Comparison of ENCODE assay signal across 21 cellular contexts in genomic region chr7:54253036-54253373, GRCh38.
DNase-seq lines count a peak whose midpoint lies in the region; ATAC-seq, FAIRE-seq and TF ChIP-seq lines count a peak whose summit lies in the region.
"Had no signal": no experiment of that assay in that cellular context is flagged by ENCODE, and none has a peak within 500 bp of the region (broad histone marks: within the 10 kb centered on the region; RNA-seq: fewer than 3 reads in every experiment).

No MANE protein-coding gene starts in this region.

- DNase-seq in D721Med (ENCODE audit: insufficient read length, low spot score) (no peak), NAMALWA (ENCODE audit: low spot score) (peak; percentile 79), NCI-H82 (lab: John Stamatoyannopoulos, UW) (peak; percentile 10), kidney (no peak), NCI-H1694 (lab: John Stamatoyannopoulos, UW) (no peak)
- DNase-seq: Caco-2; CD4-positive, CD25-positive, alpha-beta regulatory T cell; CD8-positive, alpha-beta T cell; DMS153; DND-41; GM23248; H7; HCEC 1CT had no signal

- FAIRE-seq in D721Med (lab: Jason Lieb, UNC) (peak; percentile 88), endometrium (lab: Jason Lieb, UNC) (peak; percentile 60), kidney (lab: Jason Lieb, UNC) (no peak)
- FAIRE-seq: G401.6, GM12892, GM19239, H1 had no signal

- no peak for TF ChIP-seq CTCF in D721Med (IDR thresholded peaks at IDR 0.05; ENCODE audit: insufficient read depth, missing control alignments)
- TF ChIP-seq CTCF in kidney (IDR thresholded peaks at IDR 0.05; ENCODE audit: borderline replicate concordance, extremely low read depth, insufficient read depth): no peak

- H3K4me1 ChIP-seq in kidney (ENCODE audit: control insufficient read depth in 1 of 2, insufficient read depth in 1 of 2, low read depth in 1 of 2, low read length in 2 of 2): no peaks in the 10 kb centered on the region
- H3K4me1 ChIP-seq: Caco-2 had no signal

- no peak overlapping the region for H3K27ac ChIP-seq in kidney (ENCODE audit: low read depth in 2 of 2, low read length in 2 of 2)
- H3K27ac ChIP-seq: C4-2B, GM23248 had no signal

- ATAC-seq in GM19035 (IDR thresholded peaks at IDR 0.05; ENCODE audit: unreplicated experiment) (no peak), HG03571 (IDR thresholded peaks at IDR 0.05; ENCODE audit: unreplicated experiment) (no peak)
- ATAC-seq: CD8-positive, alpha-beta T cell had no signal

- H3K36me3 ChIP-seq in kidney (ENCODE audit: control insufficient read depth in 1 of 2, insufficient read depth in 2 of 2, low read length in 2 of 2): no peaks in the 10 kb centered on the region

- H3K4me3 ChIP-seq in kidney (ENCODE audit: low read length in 2 of 2): no peak overlapping the region
- H3K4me3 ChIP-seq: GM23248 had no signal

- no peaks in the 10 kb centered on the region for H3K9me3 ChIP-seq in kidney (ENCODE audit: control insufficient read depth in 1 of 2, low read length in 2 of 2)
- H3K9me3 ChIP-seq: Caco-2 had no signal

- H3K9ac ChIP-seq in kidney (ENCODE audit: low read length in 2 of 2): no peak overlapping the region
- H3K9ac ChIP-seq: GM23248 had no signal

- intact Hi-C loops in kidney (cut with DNase I): no loop called here

Comparison
In these comparisons a context has a peak if more than half of its experiments do, and no peak if none do; other contexts are left out.
1. DNase-seq: peak in NAMALWA (single experiment) and NCI-H82 (single experiment); none in D721Med (single experiment), kidney (single experiment) and NCI-H1694 (single experiment).